ENCODE assay signal across 38 cellular contexts in genomic region chr11:22800482-22800881, GRCh38. TPM values are rescaled to one million over a fixed set of nuclear protein-coding genes. Genes with fewer than 3 reads are reported as not detected.
"Had no signal": no experiment of that assay in that cellular context is flagged by ENCODE, and none has a peak within 500 bp of the region (broad histone marks: within the 10 kb centered on the region; RNA-seq: fewer than 3 reads in every experiment).

No MANE protein-coding gene starts in this region.

- H3K36me3 ChIP-seq: colonic mucosa, esophagus muscularis mucosa, gastroesophageal sphincter, heart right ventricle, left lung, neural progenitor cell, sigmoid colon, stomach, thyroid gland had no signal

- H3K4me3 Mint-ChIP-seq: dendritic cell treated with granulocyte-macrophage colony-stimulating factor and Interleukin-4, amounts not matched to agents 40 ng/mL and 50 ng/mL, for 4 days; mesothelial cell of epicardium; naive B cell; natural killer cell treated with Interleukin-12 subunit alpha and Interleukin-12 subunit beta and Interleukin-15 and Interleukin-18, amount 100 ng/mL, for 72 hours; neural progenitor cell; stimulated activated effector memory CD8-positive, alpha-beta T cell treated with anti-CD3 and anti-CD28 coated beads, Interleukin-12 subunit alpha, Interleukin-12 subunit beta, amount 100 ng/mL, for 72 hours had no signal

- H3K4me1 ChIP-seq: colonic mucosa, esophagus muscularis mucosa, foreskin keratinocyte, gastroesophageal sphincter, left lung, neural progenitor cell, sigmoid colon, stomach, thyroid gland had no signal

- H3K27ac Mint-ChIP-seq: dendritic cell treated with granulocyte-macrophage colony-stimulating factor and Interleukin-4, amounts not matched to agents 40 ng/mL and 50 ng/mL, for 4 days; mesothelial cell of epicardium; naive B cell; natural killer cell treated with Interleukin-12 subunit alpha and Interleukin-12 subunit beta and Interleukin-15 and Interleukin-18, amount 100 ng/mL, for 72 hours; neural progenitor cell; stimulated activated effector memory CD8-positive, alpha-beta T cell treated with anti-CD3 and anti-CD28 coated beads, Interleukin-12 subunit alpha, Interleukin-12 subunit beta, amount 100 ng/mL, for 72 hours had no signal

- H3K36me3 Mint-ChIP-seq: mesothelial cell of epicardium; naive B cell; natural killer cell treated with Interleukin-12 subunit alpha and Interleukin-12 subunit beta and Interleukin-15 and Interleukin-18, amount 100 ng/mL, for 72 hours; neural progenitor cell; stimulated activated effector memory CD8-positive, alpha-beta T cell treated with anti-CD3 and anti-CD28 coated beads, Interleukin-12 subunit alpha, Interleukin-12 subunit beta, amount 100 ng/mL, for 72 hours had no signal

- H3K27me3 Mint-ChIP-seq: dendritic cell treated with granulocyte-macrophage colony-stimulating factor and Interleukin-4, amounts not matched to agents 40 ng/mL and 50 ng/mL, for 4 days had no signal

- DNase-seq: colonic mucosa; effector memory CD4-positive, alpha-beta T cell; foreskin keratinocyte; heart right ventricle; hippocampal formation; left cardiac atrium; left lung; mesenchymal stem cell; mucosa of descending colon; naive B cell; psoas muscle; right cardiac atrium; sigmoid colon; stimulated activated CD4-positive, alpha-beta T cell treated with anti-CD3 and anti-CD28 coated beads, Interleukin-2, amount 100 ng/mL, for 24 hours; stimulated activated CD4-positive, alpha-beta T cell treated with anti-CD3 and anti-CD28 coated beads, Interleukin-4, amount 100 ng/mL, for 24 hours; stimulated activated naive CD4-positive, alpha-beta T cell treated with Interleukin-2 at 50 U/mL for 16 hours; stomach; thyroid gland; trophoblast cell had no signal

- H3K4me3 ChIP-seq: colonic mucosa, esophagus muscularis mucosa, gastroesophageal sphincter, heart right ventricle, left lung, mucosa of descending colon, neural progenitor cell, psoas muscle, sigmoid colon, stomach, thyroid gland had no signal

- H3K9me3 ChIP-seq: colonic mucosa, esophagus muscularis mucosa, gastroesophageal sphincter, heart right ventricle, left lung, mucosa of descending colon, psoas muscle, sigmoid colon, stomach, thyroid gland had no signal

- ATAC-seq: foreskin keratinocyte; gastroesophageal sphincter; heart right ventricle; left cardiac atrium; left lung; mucosa of descending colon; natural killer cell treated with Interleukin-12 subunit alpha and Interleukin-12 subunit beta and Interleukin-15 and Interleukin-18, amount 100 ng/mL, for 72 hours; right cardiac atrium; stimulated activated effector memory CD8-positive, alpha-beta T cell treated with anti-CD3 and anti-CD28 coated beads, Interleukin-12 subunit alpha, Interleukin-12 subunit beta, amount 100 ng/mL, for 72 hours had no signal

- H3K4me1 Mint-ChIP-seq: mesothelial cell of epicardium; naive B cell; neural progenitor cell; stimulated activated effector memory CD8-positive, alpha-beta T cell treated with anti-CD3 and anti-CD28 coated beads, Interleukin-12 subunit alpha, Interleukin-12 subunit beta, amount 100 ng/mL, for 72 hours had no signal

- H3K27me3 ChIP-seq: colonic mucosa, esophagus muscularis mucosa, gastroesophageal sphincter, heart right ventricle, left lung, neural progenitor cell, sigmoid colon, stomach, thyroid gland had no signal

- H3K27ac ChIP-seq: colonic mucosa, esophagus muscularis mucosa, foreskin keratinocyte, gastroesophageal sphincter, heart right ventricle, left lung, neural progenitor cell, psoas muscle, sigmoid colon, stomach, thyroid gland had no signal

- H3K9me3 Mint-ChIP-seq: dendritic cell treated with granulocyte-macrophage colony-stimulating factor and Interleukin-4, amounts not matched to agents 40 ng/mL and 50 ng/mL, for 4 days; mesothelial cell of epicardium; naive B cell; natural killer cell treated with Interleukin-12 subunit alpha and Interleukin-12 subunit beta and Interleukin-15 and Interleukin-18, amount 100 ng/mL, for 72 hours; neural progenitor cell; stimulated activated effector memory CD8-positive, alpha-beta T cell treated with anti-CD3 and anti-CD28 coated beads, Interleukin-12 subunit alpha, Interleukin-12 subunit beta, amount 100 ng/mL, for 72 hours had no signal

RNA-seq across cellular contexts. Expression of gene CCDC179, which starts 59.8 kb away (rescaled TPM):
- total RNA-seq: colonic mucosa; endothelial cell of umbilical vein; epithelial cell of proximal tubule; esophagus muscularis mucosa; fibroblast of lung; foreskin keratinocyte; gastroesophageal sphincter; heart right ventricle; kidney epithelial cell; left cardiac atrium; left lung; lower leg skin; lung microvascular endothelial cell; mesothelial cell of epicardium; mucosa of descending colon; natural killer cell treated with Interleukin-12 subunit alpha and Interleukin-12 subunit beta and Interleukin-15 and Interleukin-18, amount 100 ng/mL, for 72 hours; osteoblast; psoas muscle; renal cortical epithelial cell; right cardiac atrium; sigmoid colon; skeletal muscle tissue; stomach; subcutaneous adipose tissue; temporal lobe; thyroid gland; urinary bladder had no signal
- polyA plus RNA-seq: endothelial cell of umbilical vein, fibroblast of lung, foreskin keratinocyte, heart right ventricle, psoas muscle, right cardiac atrium, sigmoid colon, stomach, urinary bladder had no signal
